In genomic region chr16:68310441-68311315, GRCh38 we compare ENCODE assay signal across 2 cellular contexts.
TF ChIP-seq lines count a peak whose summit lies in the region.

TSS of gene PRMT7 (plus strand) at chr16:68311019. CDS start at chr16:68315980, 4,961 bp downstream.
TSS of gene SLC7A6OS (minus strand) at chr16:68310946. CDS start at chr16:68310926, 20 bp downstream.

TF ChIP-seq in HCT116, 20 proteins besides CTCF, POLR2A, EP300 and RAD21 (continued from another document):
- TF ChIP-seq REST (IDR thresholded peaks at IDR 0.05; ENCODE audit: low read depth) (no peak), CBX3 (IDR thresholded peaks at IDR 0.05; ENCODE audit: low read depth) (0 out of 2 replicates have a peak, but pooled peaks have one; percentile 12), POLR2AphosphoS5 (IDR thresholded peaks at IDR 0.05; ENCODE audit: low read depth, low read length) (peak; percentile 94)

TF ChIP-seq in neural cell, 6 proteins besides CTCF, POLR2A, EP300 and RAD21 (continued from another document):
- TF ChIP-seq POLR2AphosphoS5 (IDR thresholded peaks at IDR 0.05) = peak; percentile 91
- peak; percentile 61 for TF ChIP-seq TAF1 (IDR thresholded peaks at IDR 0.05; ENCODE audit: low read depth)
